ENCODE assay signal across 8 cellular contexts in genomic region chr11:47394322-47395224, GRCh38. TPM values are rescaled to one million over a fixed set of nuclear protein-coding genes. Genes with fewer than 3 reads are reported as not detected.
DNase-seq lines count a peak whose midpoint lies in the region; ATAC-seq and TF ChIP-seq lines count a peak whose summit lies in the region.

No MANE protein-coding gene starts in this region.

- no peak overlapping the region for H2AFZ ChIP-seq in SK-N-SH (ENCODE audit: low read depth)

- no peak for TF ChIP-seq CTCF in body of pancreas (IDR thresholded peaks at IDR 0.05)
- no peak for TF ChIP-seq CTCF in SK-N-SH (IDR thresholded peaks at IDR 0.05)

- H3K27ac Mint-ChIP-seq in T-helper 17 cell: peak overlapping the region; percentile 91

- H4K20me1 ChIP-seq in SK-N-SH (ENCODE audit: insufficient read depth): no peaks in the 10 kb centered on the region

- no peaks in the 10 kb centered on the region for H3K79me2 ChIP-seq in SK-N-SH (ENCODE audit: insufficient read depth)

- no peaks in the 10 kb centered on the region for H3K36me3 ChIP-seq in body of pancreas (replicated peaks in 1 of 2; ENCODE audit: insufficient read depth in 1 of 2, low read depth in 2 of 2)
- no peaks in the 10 kb centered on the region for H3K36me3 ChIP-seq in mucosa of rectum (ENCODE audit: control insufficient read depth in 2 of 2, insufficient read depth in 2 of 2, low read length in 2 of 2)
- no peaks in the 10 kb centered on the region for H3K36me3 ChIP-seq in thymus (ENCODE audit: control insufficient read depth, insufficient read depth)
- H3K36me3 ChIP-seq in SK-N-SH (replicated peaks in 1 of 2; ENCODE audit: control insufficient read depth in 1 of 2, insufficient read depth in 2 of 2, low read length in 1 of 2): no peaks in the 10 kb centered on the region

- H3K4me3 ChIP-seq in body of pancreas (no peak overlapping the region), mucosa of rectum (ENCODE audit: low read length in 2 of 2) (peak overlapping the region; percentile 20 to 38), thymus (ENCODE audit: low read length) (peak overlapping the region; percentile 36), SK-N-SH (ENCODE audit: low read depth in 2 of 2, low read length in 1 of 2) (no peak overlapping the region)

- no peaks in the 10 kb centered on the region for H3K27me3 Mint-ChIP-seq in T-helper 17 cell

- H3K4me3 Mint-ChIP-seq in T-helper 17 cell: peak overlapping the region; percentile 80

- TF ChIP-seq RAD21 in SK-N-SH (IDR thresholded peaks at IDR 0.05; ENCODE audit: low read length): no peak

- TF ChIP-seq EP300 in SK-N-SH (IDR thresholded peaks at IDR 0.05; ENCODE audit: borderline replicate concordance in 1 of 2, low read depth in 1 of 2, low read length in 1 of 2): no peak

- no peaks in the 10 kb centered on the region for H3K9me3 ChIP-seq in T-helper 17 cell (ENCODE audit: control insufficient read depth, low read length, poor library complexity, severe bottlenecking)
- H3K9me3 ChIP-seq in body of pancreas: no peaks in the 10 kb centered on the region
- no peaks in the 10 kb centered on the region for H3K9me3 ChIP-seq in mucosa of rectum (ENCODE audit: control insufficient read depth in 2 of 2, low read length in 2 of 2)
- H3K9me3 ChIP-seq in thymus (ENCODE audit: control insufficient read depth): no peaks in the 10 kb centered on the region
- no peaks in the 10 kb centered on the region for H3K9me3 ChIP-seq in SK-N-SH

- peaks cover 2% of the 10 kb centered on the region for H3F3A ChIP-seq in SK-N-SH (replicated peaks; ENCODE audit: insufficient read depth)

- POLR2A ChIA-PET in SK-N-SH (lab: Yijun Ruan, JAX): no interaction called here

- H3K27me3 ChIP-seq in body of pancreas (no peaks in the 10 kb centered on the region), mucosa of rectum (ENCODE audit: control insufficient read depth in 2 of 2, insufficient read depth in 2 of 2, low read length in 2 of 2) (no peaks in the 10 kb centered on the region), thymus (ENCODE audit: control insufficient read depth, insufficient read depth) (no peaks in the 10 kb centered on the region), SK-N-SH (ENCODE audit: insufficient read depth) (no peaks in the 10 kb centered on the region)

- no peaks in the 10 kb centered on the region for H3K36me3 Mint-ChIP-seq in T-helper 17 cell (ENCODE audit: low read depth)

- 75 to 86% methylated on average over 15 to 37 of the region's 39 CpGs for WGBS in body of pancreas, 2 donors
- 33% methylated on average over 39 of the region's 39 CpGs for WGBS in thymus
- 93% methylated on average over 16 of the region's 39 CpGs for WGBS in SK-N-SH (ENCODE audit: low lambda C conversion rate)

- no peak overlapping the region for H3K4me2 ChIP-seq in SK-N-SH

- CTCF ChIA-PET in SK-N-SH (lab: Yijun Ruan, JAX): interaction anchor here (5.0 to 20.7 kb wide), 2 partner anchors 17 to 23 kb away, joined by 22 to 239 read pairs; no protein-coding TSS in a partner anchor

- H3K9ac ChIP-seq in mucosa of rectum (ENCODE audit: low read depth in 1 of 2, low read length in 2 of 2) (peak overlapping the region; percentile 60), SK-N-SH (no peak overlapping the region)

- H3K4me1 ChIP-seq in body of pancreas (peaks cover 3% of the 10 kb centered on the region), mucosa of rectum (ENCODE audit: control insufficient read depth in 2 of 2, insufficient read depth in 2 of 2, low read length in 2 of 2) (peaks cover 13 to 18% of the 10 kb centered on the region in 2 donors), thymus (ENCODE audit: control insufficient read depth, insufficient read depth, low read length) (peaks cover 14% of the 10 kb centered on the region), SK-N-SH (ENCODE audit: control insufficient read depth in 1 of 2, insufficient read depth in 2 of 2, low read depth in 1 of 2, low read length in 1 of 2) (peaks cover 3 to 6% of the 10 kb centered on the region in 2 experiments; a peak in 2 of 4 replicates)

- TF ChIP-seq POLR2A in body of pancreas (IDR thresholded peaks at IDR 0.05): peak in 2 of 3 donors; percentile 18 to 46

- intact Hi-C loops in body of pancreas (cut with DNase I): no loop called here

- no peaks in the 10 kb centered on the region for H3K9me2 ChIP-seq in SK-N-SH

- DNase-seq in Ammon's horn (ENCODE audit: low spot score) (peak; percentile 54), T-helper 17 cell (peak in 2 of 3 donors; percentile 12 to 29), body of pancreas (peak in 1 of 4 donors; percentile 73), SK-N-SH (no peak)

- ATAC-seq in GM21825 (IDR thresholded peaks at IDR 0.05; ENCODE audit: unreplicated experiment) (peak; percentile 53), T-helper 17 cell (peak; percentile 75), body of pancreas (peak; percentile 11), GM19328 (IDR thresholded peaks at IDR 0.05; ENCODE audit: unreplicated experiment) (no peak)

- H3K27ac ChIP-seq in body of pancreas (peak overlapping the region in 2 of 4 donors; percentile 55 to 83), mucosa of rectum (ENCODE audit: low read depth in 2 of 2, low read length in 2 of 2) (peak overlapping the region; percentile 70 to 89), thymus (ENCODE audit: low read depth) (peak overlapping the region; percentile 85), SK-N-SH (ENCODE audit: low read depth in 2 of 2, low read length in 1 of 2) (no peak overlapping the region)

- H3K4me1 Mint-ChIP-seq in T-helper 17 cell: peaks cover 18% of the 10 kb centered on the region

TF ChIP-seq in SK-N-SH, 30 proteins besides CTCF, POLR2A, EP300 and RAD21 (continues in another document):
- TF ChIP-seq TCF12 (IDR thresholded peaks at IDR 0.05): no peak
- TF ChIP-seq YY1 (IDR thresholded peaks at IDR 0.05; ENCODE audit: low read depth): no peak
- no peak for TF ChIP-seq CHD2 (IDR thresholded peaks at IDR 0.05; ENCODE audit: low read length, partially characterized antibody)
- no peak for TF ChIP-seq IRF3 (IDR thresholded peaks at IDR 0.05; ENCODE audit: low read depth, low read length)
- no peak for TF ChIP-seq MXI1 (IDR thresholded peaks at IDR 0.05; ENCODE audit: low read depth, low read length)
- no peak for TF ChIP-seq NRF1 (IDR thresholded peaks at IDR 0.05; ENCODE audit: low read depth, low read length)
- TF ChIP-seq GABPA (IDR thresholded peaks at IDR 0.05; ENCODE audit: low read depth): no peak
- TF ChIP-seq MAX (IDR thresholded peaks at IDR 0.05; ENCODE audit: low read depth): no peak
- TF ChIP-seq USF1 (IDR thresholded peaks at IDR 0.05; ENCODE audit: borderline replicate concordance, low read depth): no peak
- no peak for TF ChIP-seq TEAD4 (IDR thresholded peaks at IDR 0.05; ENCODE audit: borderline replicate concordance, insufficient read depth)
- no peak for TF ChIP-seq RCOR1 (IDR thresholded peaks at IDR 0.05; ENCODE audit: low read length)
- TF ChIP-seq RXRA (IDR thresholded peaks at IDR 0.05; ENCODE audit: borderline replicate concordance, low read depth): no peak
- TF ChIP-seq ELF1 (IDR thresholded peaks at IDR 0.05): no peak
- TF ChIP-seq FOXJ3 (CRISPR knock-in tag; IDR thresholded peaks at IDR 0.05): no peak
- TF ChIP-seq NFIC (IDR thresholded peaks at IDR 0.05; ENCODE audit: borderline replicate concordance): no peak

RNA-seq across cellular contexts. Expression of gene SLC39A13, which starts 13.8 kb away (rescaled TPM):
- total RNA-seq in T-helper 17 cell: 10 to 100 TPM; 31.6 to 31.8 TPM
- 10 to 100 TPM; 54.7 TPM for total RNA-seq in body of pancreas
- polyA plus RNA-seq in thymus: 37.1 TPM
- polyA plus RNA-seq in SK-N-SH (2012; rRNA removed): 65.5 and 70.7 TPM in 2 replicates
- 25.2 and 42.6 TPM in 2 replicates for polyA plus RNA-seq in SK-N-SH (2012; cell fraction: cytosol; rRNA removed)
- 288 and 306 TPM in 2 replicates for polyA plus RNA-seq in SK-N-SH (2012; cell fraction: nucleus; rRNA removed)

RNA-seq across cellular contexts. Expression of gene SPI1, which starts 16.2 kb away (rescaled TPM):
- 10 to 100 TPM in 1 of 2 donors, 1 to 10 TPM in 1; 4.9 to 14.9 TPM for total RNA-seq in T-helper 17 cell
- 10 to 100 TPM in 1 of 2 donors, 1 to 10 TPM in 1; 7.5 to 10.9 TPM for total RNA-seq in body of pancreas
- polyA plus RNA-seq in thymus: 40.0 TPM
- 0.19 TPM in 1 of 2 replicates, not detected in the other for polyA plus RNA-seq in SK-N-SH (2012; rRNA removed)
- 0.08 and 0.09 TPM in 2 replicates for polyA plus RNA-seq in SK-N-SH (2012; cell fraction: cytosol; rRNA removed)
- 0.06 and 0.31 TPM in 2 replicates for polyA plus RNA-seq in SK-N-SH (2012; cell fraction: nucleus; rRNA removed)

RNA-seq across cellular contexts. Expression of gene PSMC3, which starts 31.7 kb away (rescaled TPM):
- total RNA-seq in T-helper 17 cell (10 to 100 TPM; 47.8 to 55.2 TPM), body of pancreas (10 to 100 TPM; 43.8 to 62.8 TPM)
- polyA plus RNA-seq in thymus (104 TPM), SK-N-SH (2012; rRNA removed) (184 and 191 TPM in 2 replicates)
- 204 and 247 TPM in 2 replicates for polyA plus RNA-seq in SK-N-SH (2012; cell fraction: cytosol; rRNA removed)
- 98.8 and 147 TPM in 2 replicates for polyA plus RNA-seq in SK-N-SH (2012; cell fraction: nucleus; rRNA removed)

RNA-seq across cellular contexts. Expression of gene MYBPC3, which starts 42.1 kb away (rescaled TPM):
- total RNA-seq in T-helper 17 cell (under 1 TPM in 1 of 2 donors, not detected in 1; 0.10 TPM), body of pancreas (not detected)
- polyA plus RNA-seq in thymus (0.55 TPM), SK-N-SH (2012; rRNA removed) (not detected in 2 replicates)
- not detected in 2 replicates for polyA plus RNA-seq in SK-N-SH (2012; cell fraction: cytosol; rRNA removed)
- polyA plus RNA-seq in SK-N-SH (2012; cell fraction: nucleus; rRNA removed): not detected in 2 replicates

RNA-seq across cellular contexts. Expression of gene RAPSN, which starts 54.4 kb away (rescaled TPM):
- total RNA-seq in T-helper 17 cell: 1 to 10 TPM; 3.0 to 3.1 TPM
- not detected for total RNA-seq in body of pancreas
- 0.66 TPM for polyA plus RNA-seq in thymus
- 0.07 and 0.23 TPM in 2 replicates for polyA plus RNA-seq in SK-N-SH (2012; rRNA removed)
- polyA plus RNA-seq in SK-N-SH (2012; cell fraction: cytosol; rRNA removed): 0.01 and 0.05 TPM in 2 replicates
- 0.50 and 0.52 TPM in 2 replicates for polyA plus RNA-seq in SK-N-SH (2012; cell fraction: nucleus; rRNA removed)

Comparison
In these comparisons a context has a peak if more than half of its experiments do, and no peak if none do; other contexts are left out.
1. H3K27ac ChIP-seq: peak in mucosa of rectum (2 of 2) and thymus (single experiment); none in SK-N-SH (0 of 2).
2. H3K4me3 ChIP-seq: peak in mucosa of rectum (2 of 2) and thymus (single experiment); none in body of pancreas (0 of 2) and SK-N-SH (0 of 2).